Comparison of ENCODE assay signal across 7 cellular contexts in genomic region chr5:139482050-139482889, GRCh38. TPM values are rescaled to one million over a fixed set of nuclear protein-coding genes. Genes with fewer than 3 reads are reported as not detected.
DNase-seq lines count a peak whose midpoint lies in the region; ATAC-seq and TF ChIP-seq lines count a peak whose summit lies in the region.

Gene STING1 (minus strand): TSS chr5:139482758. CDS start chr5:139481704, 1,054 bp downstream.

- no peaks in the 10 kb centered on the region for H3K4me1 ChIP-seq in psoas muscle

- ATAC-seq in psoas muscle, result peak; percentile 46 to 72 (median 61)
- ATAC-seq in GM21619 (IDR thresholded peaks at IDR 0.05; ENCODE audit: unreplicated experiment), result no peak

- peak within 1 kb of the TSS; percentile 73 for H3K27ac ChIP-seq in psoas muscle

- H3K9me3 Mint-ChIP-seq in activated naive CD4-positive, alpha-beta T cell treated with anti-CD3 and anti-CD28 coated beads, Interleukin-2, amount 10 ng/mL, durations not matched to agents 7 days and 5 days, result no peaks in the 10 kb centered on the region

- peaks cover 35% of the 10 kb centered on the region for H3K36me3 Mint-ChIP-seq in activated naive CD4-positive, alpha-beta T cell treated with anti-CD3 and anti-CD28 coated beads, Interleukin-2, amount 10 ng/mL, durations not matched to agents 7 days and 5 days

- WGBS in psoas muscle, 3 donors, result 24 to 36% (median 27%) methylated on average over 19 of the region's 19 CpGs

- CTCF ChIA-PET in activated naive CD4-positive, alpha-beta T cell treated with anti-CD3 and anti-CD28 coated beads, Interleukin-2, amount 10 ng/mL, durations not matched to agents 7 days and 5 days (lab: Charles Lee), result interaction anchor here (0.5 to 3.1 kb wide), 16 partner anchors 9 to 69 kb away, joined by 3 to 43 read pairs (median 6); partner anchors contain the start of gene SMIM33

- peaks cover 0 to 7% of the 10 kb centered on the region in 2 donors for H3K36me3 ChIP-seq in psoas muscle (ENCODE audit: insufficient read depth in 1 of 2, low read depth in 1 of 2)

- no peaks in the 10 kb centered on the region for H3K27me3 ChIP-seq in psoas muscle (ENCODE audit: insufficient read depth in 3 of 3, low read length in 2 of 3)

- H3K9me3 ChIP-seq in psoas muscle, result no peaks in the 10 kb centered on the region

- H3K4me1 Mint-ChIP-seq in activated naive CD4-positive, alpha-beta T cell treated with anti-CD3 and anti-CD28 coated beads, Interleukin-2, amount 10 ng/mL, durations not matched to agents 7 days and 5 days, result peaks cover 47% of the 10 kb centered on the region

- H3K27me3 Mint-ChIP-seq in activated naive CD4-positive, alpha-beta T cell treated with anti-CD3 and anti-CD28 coated beads, Interleukin-2, amount 10 ng/mL, durations not matched to agents 7 days and 5 days, result no peaks in the 10 kb centered on the region

- intact Hi-C loops in psoas muscle (cut with DNase I), result no loop called here

- DNase-seq in GM13977 (ENCODE audit: low spot score) (peak; percentile 53), HT-29 (ENCODE audit: low spot score) (peak; percentile 99), SHP77 (lab: John Stamatoyannopoulos, UW) (peak; percentile 90 to 94), glomerular endothelial cell (ENCODE audit: extremely low read depth, low read depth, low spot score) (peak; percentile 80), psoas muscle (peak; percentile 83 to 84)
- DNase-seq in activated naive CD4-positive, alpha-beta T cell treated with anti-CD3 and anti-CD28 coated beads, Interleukin-2, amount 10 ng/mL, durations not matched to agents 7 days and 5 days, result peak; percentile 80

- H3K4me3 Mint-ChIP-seq in activated naive CD4-positive, alpha-beta T cell treated with anti-CD3 and anti-CD28 coated beads, Interleukin-2, amount 10 ng/mL, durations not matched to agents 7 days and 5 days, result peak within 1 kb of the TSS; percentile 87

- peak within 1 kb of the TSS; percentile 60 for H3K4me3 ChIP-seq in psoas muscle

- peak within 1 kb of the TSS; percentile 97 for H3K27ac Mint-ChIP-seq in activated naive CD4-positive, alpha-beta T cell treated with anti-CD3 and anti-CD28 coated beads, Interleukin-2, amount 10 ng/mL, durations not matched to agents 7 days and 5 days

- TF ChIP-seq CTCF in GM13977 (IDR thresholded peaks at IDR 0.05; ENCODE audit: extremely low read depth, insufficient read depth, missing control alignments), result no peak
- no peak for TF ChIP-seq CTCF in psoas muscle (IDR thresholded peaks at IDR 0.05)

- in situ Hi-C loops in GM13977 (cut with MboI; ENCODE audit: low pct_unique_long_range_greater_than_20kb, low sequenced_read_pairs, unreplicated experiment), result no loop called here

RNA-seq across cellular contexts. Expression of gene STING1, which starts in this region (rescaled TPM):
- 19.1 and 26.1 TPM in 2 replicates for total RNA-seq in HT-29 (2014; rRNA removed; shearing (Covaris generic))
- total RNA-seq in glomerular endothelial cell (58.0 and 61.7 TPM in 2 replicates), psoas muscle (10 to 100 TPM in 1 of 4 donors, 1 to 10 TPM in 3; 7.1 to 13.2 (median 8.4) TPM)
- polyA plus RNA-seq in psoas muscle, result 1 to 10 TPM; 4.4 to 6.3 (median 4.8) TPM
